In genomic region chr2:96596596-96596995, GRCh38 we compare ENCODE assay signal across 15 cellular contexts. TPM values are rescaled to one million over a fixed set of nuclear protein-coding genes. Genes with fewer than 3 reads are reported as not detected.
DNase-seq lines count a peak whose midpoint lies in the region; ATAC-seq and TF ChIP-seq lines count a peak whose summit lies in the region.
"Had no signal": no experiment of that assay in that cellular context is flagged by ENCODE, and none has a peak within 500 bp of the region (broad histone marks: within the 10 kb centered on the region; RNA-seq: fewer than 3 reads in every experiment).

No MANE protein-coding gene starts in this region.

- no peak overlapping the region for H3K4me3 ChIP-seq in neuronal stem cell (ENCODE audit: low read length in 2 of 2)
- H3K4me3 ChIP-seq: K562 had no signal

- H2BK120ac ChIP-seq in neuronal stem cell (ENCODE audit: low read depth, low read length), result no peak overlapping the region

- no peak for DNase-seq in activated CD8-positive, alpha-beta T cell treated with anti-CD3 and anti-CD28 coated beads, Interleukin-2, amount 10 ng/mL, durations not matched to agents 7 days and 5 days
- no peak for DNase-seq in activated CD8-positive, alpha-beta T cell treated with anti-CD3 and anti-CD28 coated beads for 36 hours
- DNase-seq in Ammon's horn (ENCODE audit: low spot score) (peak; percentile 33), caudate nucleus (lab: John Stamatoyannopoulos, UW) (no peak), neuronal stem cell (ENCODE audit: low spot score) (no peak), H4 (ENCODE audit: low spot score) (no peak), NCI-H526 (lab: John Stamatoyannopoulos, UW) (no peak)
- DNase-seq: C1 segment of cervical spinal cord, COR-L47, NCI-H1694, NCI-H446 treated with DMSO at 0.1 percent for 48 hours, NCI-H82 had no signal

- H3K14ac ChIP-seq in neuronal stem cell (ENCODE audit: low read length), result no peak overlapping the region

- ATAC-seq in activated CD8-positive, alpha-beta T cell treated with anti-CD3 and anti-CD28 coated beads, Interleukin-2, amount 10 ng/mL, durations not matched to agents 7 days and 5 days, result no peak
- no peak for ATAC-seq in activated CD8-positive, alpha-beta T cell treated with anti-CD3 and anti-CD28 coated beads for 36 hours
- no peak for ATAC-seq in GM18520 (IDR thresholded peaks at IDR 0.05; ENCODE audit: unreplicated experiment)
- ATAC-seq: K562 had no signal

- H4K91ac ChIP-seq in neuronal stem cell (ENCODE audit: low read depth, low read length, poor library complexity), result no peak overlapping the region

- H3K27me3 ChIP-seq in neuronal stem cell (ENCODE audit: control insufficient read depth in 3 of 3, insufficient read depth in 3 of 3, low read depth in 1 of 3, low read length in 3 of 3), result no peaks in the 10 kb centered on the region

- no peak overlapping the region for H3K18ac ChIP-seq in neuronal stem cell (ENCODE audit: low read length)

- peaks cover 71% of the 10 kb centered on the region for H3K4me1 Mint-ChIP-seq in activated CD8-positive, alpha-beta T cell treated with anti-CD3 and anti-CD28 coated beads, Interleukin-2, amount 10 ng/mL, durations not matched to agents 7 days and 5 days (ENCODE audit: low read depth)
- H3K4me1 Mint-ChIP-seq in activated CD8-positive, alpha-beta T cell treated with anti-CD3 and anti-CD28 coated beads for 36 hours (ENCODE audit: low read depth), result peaks cover 46% of the 10 kb centered on the region

- no peak overlapping the region for H3K23ac ChIP-seq in neuronal stem cell (ENCODE audit: low read depth, low read length, poor library complexity)

- no peak for TF ChIP-seq CTCF in activated CD8-positive, alpha-beta T cell treated with anti-CD3 and anti-CD28 coated beads for 36 hours (IDR thresholded peaks at IDR 0.05)

- peak overlapping the region; percentile 31 for H3K27ac Mint-ChIP-seq in activated CD8-positive, alpha-beta T cell treated with anti-CD3 and anti-CD28 coated beads, Interleukin-2, amount 10 ng/mL, durations not matched to agents 7 days and 5 days
- no peak overlapping the region for H3K27ac Mint-ChIP-seq in activated CD8-positive, alpha-beta T cell treated with anti-CD3 and anti-CD28 coated beads for 36 hours

- no peaks in the 10 kb centered on the region for H3K79me1 ChIP-seq in neuronal stem cell (ENCODE audit: low read depth, low read length)

- H4K8ac ChIP-seq in neuronal stem cell (ENCODE audit: low read depth, low read length), result no peak overlapping the region

- CTCF ChIA-PET in activated CD8-positive, alpha-beta T cell treated with anti-CD3 and anti-CD28 coated beads, Interleukin-2, amount 10 ng/mL, durations not matched to agents 7 days and 5 days (lab: Charles Lee), result no interaction called here
- CTCF ChIA-PET in activated CD8-positive, alpha-beta T cell treated with anti-CD3 and anti-CD28 coated beads for 36 hours (lab: Charles Lee), result no interaction called here

- intact Hi-C loops in activated CD8-positive, alpha-beta T cell treated with anti-CD3 and anti-CD28 coated beads for 36 hours (cut with micrococcal nuclease), result no loop called here

- no peaks in the 10 kb centered on the region for H3K4me1 ChIP-seq in neuronal stem cell (ENCODE audit: control insufficient read depth in 2 of 2, insufficient read depth in 1 of 2, low read depth in 1 of 2, low read length in 2 of 2)

- no peak overlapping the region for H3K4me3 Mint-ChIP-seq in activated CD8-positive, alpha-beta T cell treated with anti-CD3 and anti-CD28 coated beads, Interleukin-2, amount 10 ng/mL, durations not matched to agents 7 days and 5 days
- H3K4me3 Mint-ChIP-seq in activated CD8-positive, alpha-beta T cell treated with anti-CD3 and anti-CD28 coated beads for 36 hours, result no peak overlapping the region

- no peaks in the 10 kb centered on the region for H3K9me3 Mint-ChIP-seq in activated CD8-positive, alpha-beta T cell treated with anti-CD3 and anti-CD28 coated beads, Interleukin-2, amount 10 ng/mL, durations not matched to agents 7 days and 5 days (ENCODE audit: insufficient read depth)
- H3K9me3 Mint-ChIP-seq in activated CD8-positive, alpha-beta T cell treated with anti-CD3 and anti-CD28 coated beads for 36 hours, result no peaks in the 10 kb centered on the region

- H2AFZ ChIP-seq in neuronal stem cell (ENCODE audit: low read length), result no peak overlapping the region

- peak overlapping the region; percentile 61 for H3K27ac ChIP-seq in caudate nucleus (ENCODE audit: low read depth, low read length)
- H3K27ac ChIP-seq in neuronal stem cell (replicated peaks; ENCODE audit: low read length), result no peak overlapping the region
- H3K27ac ChIP-seq: HL-60 had no signal

- H3K36me3 Mint-ChIP-seq in activated CD8-positive, alpha-beta T cell treated with anti-CD3 and anti-CD28 coated beads, Interleukin-2, amount 10 ng/mL, durations not matched to agents 7 days and 5 days (ENCODE audit: low read depth), result peaks cover 85% of the 10 kb centered on the region
- H3K36me3 Mint-ChIP-seq in activated CD8-positive, alpha-beta T cell treated with anti-CD3 and anti-CD28 coated beads for 36 hours (ENCODE audit: low read depth), result peaks cover 71% of the 10 kb centered on the region

- H3K9ac ChIP-seq in neuronal stem cell (ENCODE audit: low read depth, low read length, poor library complexity), result peak overlapping the region; percentile 31

- POLR2A ChIA-PET in activated CD8-positive, alpha-beta T cell treated with anti-CD3 and anti-CD28 coated beads, Interleukin-2, amount 10 ng/mL, durations not matched to agents 7 days and 5 days (lab: Charles Lee), result no interaction called here
- POLR2A ChIA-PET in activated CD8-positive, alpha-beta T cell treated with anti-CD3 and anti-CD28 coated beads for 36 hours (lab: Charles Lee), result no interaction called here

- H2BK12ac ChIP-seq in neuronal stem cell (ENCODE audit: low read length), result no peak overlapping the region

- peaks cover 45 to 98% of the 10 kb centered on the region in 2 donors for H3K36me3 ChIP-seq in neuronal stem cell (replicated peaks in 1 of 2; ENCODE audit: control insufficient read depth in 2 of 2, insufficient read depth in 2 of 2, low read length in 2 of 2)

- no peak overlapping the region for H2BK15ac ChIP-seq in neuronal stem cell (ENCODE audit: low read length)

- no peaks in the 10 kb centered on the region for H3K27me3 Mint-ChIP-seq in activated CD8-positive, alpha-beta T cell treated with anti-CD3 and anti-CD28 coated beads, Interleukin-2, amount 10 ng/mL, durations not matched to agents 7 days and 5 days (ENCODE audit: low read depth)
- no peaks in the 10 kb centered on the region for H3K27me3 Mint-ChIP-seq in activated CD8-positive, alpha-beta T cell treated with anti-CD3 and anti-CD28 coated beads for 36 hours

- H2AK5ac ChIP-seq in neuronal stem cell (ENCODE audit: low read depth, low read length), result no peak overlapping the region

- H2BK5ac ChIP-seq in neuronal stem cell (ENCODE audit: low read length), result no peak overlapping the region

- peaks cover 2 to 5% of the 10 kb centered on the region in 2 donors for H3K9me3 ChIP-seq in neuronal stem cell (replicated peaks in 1 of 2; ENCODE audit: control insufficient read depth in 2 of 2, insufficient read depth in 1 of 2, low read depth in 1 of 2, low read length in 2 of 2)

- no peak overlapping the region for H3K4me2 ChIP-seq in neuronal stem cell (ENCODE audit: insufficient read depth, low read length, poor library complexity, severe bottlenecking)

- no peak overlapping the region for H3K4ac ChIP-seq in neuronal stem cell (ENCODE audit: low read length)

RNA-seq across cellular contexts. Expression of gene KANSL3, which starts 41.5 kb away (rescaled TPM):
- total RNA-seq in activated CD8-positive, alpha-beta T cell treated with anti-CD3 and anti-CD28 coated beads, Interleukin-2, amount 10 ng/mL, durations not matched to agents 7 days and 5 days, result 10 to 100 TPM; 60.8 to 64.4 TPM
- total RNA-seq in activated CD8-positive, alpha-beta T cell treated with anti-CD3 and anti-CD28 coated beads for 36 hours, result 10 to 100 TPM; 37.8 to 39.8 TPM
- 23.8 TPM for polyA plus RNA-seq in neuronal stem cell (2013, experiment 1 of 2)
- 23.9 TPM for polyA plus RNA-seq in neuronal stem cell (2013, experiment 2 of 2)
- 27.4 and 31.8 TPM in 2 replicates for total RNA-seq in H4 (2014; rRNA removed; shearing (Covaris generic))

RNA-seq across cellular contexts. Expression of gene FER1L5, which starts 46.0 kb away (rescaled TPM):
- not detected for total RNA-seq in activated CD8-positive, alpha-beta T cell treated with anti-CD3 and anti-CD28 coated beads, Interleukin-2, amount 10 ng/mL, durations not matched to agents 7 days and 5 days
- total RNA-seq in activated CD8-positive, alpha-beta T cell treated with anti-CD3 and anti-CD28 coated beads for 36 hours, result not detected
- polyA plus RNA-seq in neuronal stem cell (2013, experiment 1 of 2), result 0.47 TPM
- 0.47 TPM for polyA plus RNA-seq in neuronal stem cell (2013, experiment 2 of 2)
- not detected in 2 replicates for total RNA-seq in H4 (2014; rRNA removed; shearing (Covaris generic))
- total RNA-seq: K562 had no signal
